Comparison of ENCODE assay signal across 30 cellular contexts in genomic region chr4:73250642-73251041, GRCh38.
"Had no signal": no experiment of that assay in that cellular context is flagged by ENCODE, and none has a peak within 500 bp of the region (broad histone marks: within the 10 kb centered on the region; RNA-seq: fewer than 3 reads in every experiment).

No MANE protein-coding gene starts in this region.

- H3K27me3 Mint-ChIP-seq: activated naive CD8-positive, alpha-beta T cell treated with anti-CD3 and anti-CD28 coated beads, Interleukin-2, amount 50 U/mL, for 24 hours; activated T-cell treated with anti-CD3 and anti-CD28 coated beads, Interleukin-2, amount 50 U/mL, for 24 hours; dendritic cell treated with granulocyte-macrophage colony-stimulating factor and Interleukin-4, amounts not matched to agents 40 ng/mL and 50 ng/mL, for 4 days; stimulated activated naive CD8-positive, alpha-beta T cell treated with anti-CD3 and anti-CD28 coated beads, Interleukin-15, Interleukin-2, amounts not matched to agents 100 ng/mL and 50 ng/mL, for 24 hours had no signal

- H3K27ac ChIP-seq: esophagus muscularis mucosa, foreskin keratinocyte, heart left ventricle, left ventricle myocardium inferior, pancreas, prostate gland, sigmoid colon, thoracic aorta, upper lobe of right lung had no signal

- H3K27ac Mint-ChIP-seq: activated naive CD8-positive, alpha-beta T cell treated with anti-CD3 and anti-CD28 coated beads, Interleukin-2, amount 50 U/mL, for 24 hours; activated T-cell treated with anti-CD3 and anti-CD28 coated beads, Interleukin-2, amount 50 U/mL, for 24 hours; dendritic cell treated with granulocyte-macrophage colony-stimulating factor and Interleukin-4, amounts not matched to agents 40 ng/mL and 50 ng/mL, for 4 days; endodermal cell; stimulated activated effector memory CD8-positive, alpha-beta T cell treated with anti-CD3 and anti-CD28 coated beads, Interleukin-12 subunit alpha, Interleukin-12 subunit beta, amount 100 ng/mL, for 72 hours; stimulated activated naive CD8-positive, alpha-beta T cell treated with anti-CD3 and anti-CD28 coated beads, Interleukin-15, Interleukin-2, amounts not matched to agents 100 ng/mL and 50 ng/mL, for 24 hours had no signal

- H3K9me3 Mint-ChIP-seq: activated naive CD8-positive, alpha-beta T cell treated with anti-CD3 and anti-CD28 coated beads, Interleukin-2, amount 50 U/mL, for 24 hours; activated T-cell treated with anti-CD3 and anti-CD28 coated beads, Interleukin-2, amount 50 U/mL, for 24 hours; endodermal cell; nephron progenitor cell; stimulated activated effector memory CD8-positive, alpha-beta T cell treated with anti-CD3 and anti-CD28 coated beads, Interleukin-12 subunit alpha, Interleukin-12 subunit beta, amount 100 ng/mL, for 72 hours; stimulated activated naive CD8-positive, alpha-beta T cell treated with anti-CD3 and anti-CD28 coated beads, Interleukin-15, Interleukin-2, amounts not matched to agents 100 ng/mL and 50 ng/mL, for 24 hours had no signal

- H3K9me3 ChIP-seq: esophagus muscularis mucosa, left ventricle myocardium inferior, mucosa of descending colon, pancreas, prostate gland, sigmoid colon, thoracic aorta, upper lobe of right lung had no signal

- DNase-seq: activated CD4-positive, alpha-beta T cell treated with anti-CD3 and anti-CD28 coated beads for 4 hours; activated CD4-positive, alpha-beta T cell treated with anti-CD3 and anti-CD28 coated beads, Interleukin-2, amount 50 U/mL, for 4 hours; activated gamma-delta T cell treated with Interleukin-2 at 50 U/mL for 16 hours; activated naive CD4-positive, alpha-beta T cell treated with anti-CD3 and anti-CD28 coated beads, Interleukin-2, amount 50 U/mL, for 16 hours; activated naive CD8-positive, alpha-beta T cell treated with anti-CD3 and anti-CD28 coated beads, Interleukin-2, amount 50 U/mL, for 24 hours; activated T-cell treated with anti-CD3 and anti-CD28 coated beads, Interleukin-2, amount 50 U/mL, for 24 hours; amygdala; caudate nucleus; endodermal cell; foreskin keratinocyte; heart left ventricle; hypothalamus; left ventricle myocardium inferior; mucosa of descending colon; nephron progenitor cell; nucleus accumbens; pancreas; retina; sigmoid colon; small intestine; stimulated activated CD4-positive, alpha-beta T cell treated with anti-CD3 and anti-CD28 coated beads, Interleukin-4, amount 100 ng/mL, for 24 hours; T-helper 1 cell; upper lobe of right lung had no signal

- H3K4me3 ChIP-seq: esophagus muscularis mucosa, heart left ventricle, left ventricle myocardium inferior, mucosa of descending colon, pancreas, prostate gland, sigmoid colon, thoracic aorta, upper lobe of right lung had no signal

- H3K4me1 ChIP-seq: prostate gland had no signal

- H3K4me3 Mint-ChIP-seq: activated naive CD8-positive, alpha-beta T cell treated with anti-CD3 and anti-CD28 coated beads, Interleukin-2, amount 50 U/mL, for 24 hours; activated T-cell treated with anti-CD3 and anti-CD28 coated beads, Interleukin-2, amount 50 U/mL, for 24 hours; dendritic cell treated with granulocyte-macrophage colony-stimulating factor and Interleukin-4, amounts not matched to agents 40 ng/mL and 50 ng/mL, for 4 days; endodermal cell; nephron progenitor cell; stimulated activated effector memory CD8-positive, alpha-beta T cell treated with anti-CD3 and anti-CD28 coated beads, Interleukin-12 subunit alpha, Interleukin-12 subunit beta, amount 100 ng/mL, for 72 hours; stimulated activated naive CD8-positive, alpha-beta T cell treated with anti-CD3 and anti-CD28 coated beads, Interleukin-15, Interleukin-2, amounts not matched to agents 100 ng/mL and 50 ng/mL, for 24 hours had no signal

- H3K27me3 ChIP-seq: esophagus muscularis mucosa, foreskin keratinocyte, heart left ventricle, pancreas, sigmoid colon, upper lobe of right lung had no signal

- ATAC-seq: activated naive CD8-positive, alpha-beta T cell treated with anti-CD3 and anti-CD28 coated beads, Interleukin-2, amount 50 U/mL, for 24 hours; foreskin keratinocyte; heart left ventricle; mucosa of descending colon; pancreas; stimulated activated effector memory CD8-positive, alpha-beta T cell treated with anti-CD3 and anti-CD28 coated beads, Interleukin-12 subunit alpha, Interleukin-12 subunit beta, amount 100 ng/mL, for 72 hours; upper lobe of right lung had no signal

- FAIRE-seq: islet of Langerhans, pancreas, small intestine had no signal

- H3K36me3 ChIP-seq: left ventricle myocardium inferior, pancreas, prostate gland, thoracic aorta, upper lobe of right lung had no signal
